Comparison of ENCODE assay signal across 9 cellular contexts in the genomic region with DNA sequence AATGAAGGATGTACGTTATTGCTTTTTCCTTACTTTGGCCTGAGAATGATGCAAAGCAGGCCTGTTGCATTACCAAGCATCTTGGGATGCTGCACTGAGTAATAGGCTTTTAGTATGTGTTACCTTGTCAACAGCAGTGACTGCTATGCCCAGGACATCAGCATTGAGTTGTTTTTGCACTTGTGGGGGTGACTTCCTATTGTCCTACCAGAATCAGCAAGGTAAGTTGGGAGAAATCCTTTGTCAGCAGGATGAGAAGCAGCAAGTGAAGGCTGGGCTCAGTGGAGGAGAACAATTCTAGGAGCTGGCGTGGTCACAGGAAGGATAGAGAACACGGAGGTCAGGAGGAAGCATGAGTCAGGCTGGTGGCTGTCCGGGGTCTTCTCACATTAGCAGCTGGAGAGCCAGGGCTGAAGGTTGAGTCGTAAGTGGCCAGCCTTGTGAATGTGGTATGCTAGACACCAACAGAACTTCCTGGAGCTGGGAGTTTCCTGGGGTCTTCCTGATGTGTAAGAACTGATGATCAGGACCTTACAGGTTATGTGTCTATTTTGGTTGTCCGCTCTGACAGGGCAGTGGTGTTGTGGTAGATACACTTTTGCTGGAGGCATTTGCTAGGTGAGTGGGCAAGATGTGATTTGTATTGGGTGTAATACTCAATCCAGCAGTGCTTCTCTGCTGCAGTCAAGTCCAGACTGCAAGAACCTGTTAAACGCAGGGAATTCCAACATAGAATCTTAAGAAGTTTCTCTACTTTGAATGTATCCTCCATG.
DNase-seq lines count a peak whose midpoint lies in the region; ATAC-seq, FAIRE-seq and TF ChIP-seq lines count a peak whose summit lies in the region.
"Had no signal": no experiment of that assay in that cellular context is flagged by ENCODE, and none has a peak within 500 bp of the region (broad histone marks: within the 10 kb centered on the region; RNA-seq: fewer than 3 reads in every experiment).

No MANE protein-coding gene starts in this region.

- H3K9me3 ChIP-seq in smooth muscle cell (replicated peaks; ENCODE audit: low read depth) (no peaks in the 10 kb centered on the region), tibial nerve (no peaks in the 10 kb centered on the region)

- H3K9ac ChIP-seq in smooth muscle cell (ENCODE audit: low read depth) = peak overlapping the region; percentile 41

- ATAC-seq in GM21723 (IDR thresholded peaks at IDR 0.05; ENCODE audit: unreplicated experiment) = no peak

- H2AFZ ChIP-seq in smooth muscle cell (ENCODE audit: low read depth) = no peak overlapping the region

- DNase-seq in H54 (ENCODE audit: insufficient read length, low spot score) (peak; percentile 32), RKO (ENCODE audit: low spot score) (peak; percentile 13), fibroblast of pulmonary artery (ENCODE audit: low read depth) (peak; percentile 66), smooth muscle cell (lab: John Stamatoyannopoulos, UW; ENCODE audit: unreplicated experiment) (no peak), tibial nerve (ENCODE audit: low spot score in 2 of 2) (no peak), NCI-H82 (lab: John Stamatoyannopoulos, UW) (no peak)

- peak overlapping the region; percentile 65 for H3K4me2 ChIP-seq in smooth muscle cell

- FAIRE-seq in H54 (lab: Jason Lieb, UNC) = peak; percentile 68
- FAIRE-seq: GM18507 had no signal

- H3K4me3 ChIP-seq in fibroblast of pulmonary artery (replicated peaks; ENCODE audit: low read depth, low read length) (no peak overlapping the region), smooth muscle cell (no peak overlapping the region), tibial nerve (no peak overlapping the region)

- H3K36me3 ChIP-seq in smooth muscle cell (ENCODE audit: low read depth) (no peaks in the 10 kb centered on the region), tibial nerve (no peaks in the 10 kb centered on the region)

- H3K4me1 ChIP-seq in smooth muscle cell (ENCODE audit: low read depth) (peaks cover 9% of the 10 kb centered on the region), tibial nerve (peaks cover 0 to 63% (median 13%) of the 10 kb centered on the region in 4 donors)

- peaks cover 99% of the 10 kb centered on the region for H3K79me2 ChIP-seq in smooth muscle cell (ENCODE audit: low read depth)

- WGBS in smooth muscle cell (ENCODE audit: low lambda C conversion rate) = 41% methylated on average over 7 of the region's 7 CpGs
- WGBS in tibial nerve, 2 donors = 56 to 66% methylated on average over 7 of the region's 7 CpGs

- peaks cover 35% of the 10 kb centered on the region for H3F3A ChIP-seq in smooth muscle cell (ENCODE audit: low read depth)

- no peak for TF ChIP-seq POLR2A in H54 (IDR thresholded peaks at IDR 0.05; ENCODE audit: low read depth, low read length)
- no peak for TF ChIP-seq POLR2A in tibial nerve (IDR thresholded peaks at IDR 0.05)

- H3K27ac ChIP-seq in smooth muscle cell (ENCODE audit: low read depth) (peak overlapping the region; percentile 89), tibial nerve (no peak overlapping the region)
- H3K27ac ChIP-seq: HL-60 had no signal

- H4K20me1 ChIP-seq in smooth muscle cell (ENCODE audit: low read depth) = peaks cover 99% of the 10 kb centered on the region

- H3K27me3 ChIP-seq in smooth muscle cell (ENCODE audit: low read depth) (no peaks in the 10 kb centered on the region), tibial nerve (no peaks in the 10 kb centered on the region)

- TF ChIP-seq EP300 in tibial nerve (IDR thresholded peaks at IDR 0.05) = no peak

- TF ChIP-seq CTCF in fibroblast of pulmonary artery (IDR thresholded peaks at IDR 0.05; ENCODE audit: low read length, missing control alignments) (no peak), smooth muscle cell (IDR thresholded peaks at IDR 0.05; ENCODE audit: borderline replicate concordance, insufficient read depth, poor library complexity, severe bottlenecking) (no peak), tibial nerve (IDR thresholded peaks at IDR 0.05) (no peak)

Comparison
In these comparisons a context has a peak if more than half of its experiments do, and no peak if none do; other contexts are left out.
1. DNase-seq: peak in H54 (single experiment), RKO (single experiment) and fibroblast of pulmonary artery (single experiment); none in smooth muscle cell (single experiment), tibial nerve (0 of 2) and NCI-H82 (single experiment).